ENCODE assay signal across 23 cellular contexts in genomic region chr10:125916977-125917376, GRCh38. TPM values are rescaled to one million over a fixed set of nuclear protein-coding genes. Genes with fewer than 3 reads are reported as not detected.
"Had no signal": no experiment of that assay in that cellular context is flagged by ENCODE, and none has a peak within 500 bp of the region (broad histone marks: within the 10 kb centered on the region; RNA-seq: fewer than 3 reads in every experiment).

No MANE protein-coding gene starts in this region.

- H3K9me3 ChIP-seq: esophagus muscularis mucosa, gastrocnemius medialis, heart right ventricle, psoas muscle, testis, tibial nerve had no signal

- DNase-seq: cortex of kidney; dorsolateral prefrontal cortex; effector CD8-positive, alpha-beta T cell; gastrocnemius medialis; heart right ventricle; kidney; mesendoderm; naive thymus-derived CD4-positive, alpha-beta T cell; nephron progenitor cell; psoas muscle; retina; spleen; stimulated activated CD4-positive, alpha-beta T cell treated with anti-CD3 and anti-CD28 coated beads, Interleukin-15, amount 100 ng/mL, for 24 hours; stimulated activated CD4-positive, alpha-beta T cell treated with anti-CD3 and anti-CD28 coated beads, Interleukin-1b, Interleukin-23, amount 100 ng/mL, for 48 hours; stimulated activated CD4-positive, alpha-beta T cell treated with anti-CD3 and anti-CD28 coated beads, Interleukin-4, amount 100 ng/mL, for 24 hours; stimulated activated naive CD8-positive, alpha-beta T cell treated with anti-CD3 and anti-CD28 coated beads, Interleukin-15, amount 100 ng/mL, for 72 hours; testis had no signal

- H3K27me3 ChIP-seq: dorsolateral prefrontal cortex, esophagus muscularis mucosa, gastrocnemius medialis, heart right ventricle, spleen, testis, tibial nerve had no signal

- H3K36me3 ChIP-seq: esophagus muscularis mucosa, gastrocnemius medialis, heart right ventricle, spleen, tibial nerve had no signal

- ATAC-seq: gastrocnemius medialis; naive thymus-derived CD4-positive, alpha-beta T cell; psoas muscle; sciatic nerve; stimulated activated naive CD8-positive, alpha-beta T cell treated with anti-CD3 and anti-CD28 coated beads, Interleukin-15, amount 100 ng/mL, for 72 hours had no signal

- H3K4me1 ChIP-seq: esophagus muscularis mucosa, gastrocnemius medialis, psoas muscle, spleen, testis, tibial nerve had no signal

- H3K4me3 ChIP-seq: dorsolateral prefrontal cortex, esophagus muscularis mucosa, gastrocnemius medialis, heart right ventricle, psoas muscle, spleen, testis, tibial nerve had no signal

- H3K27ac ChIP-seq: dorsolateral prefrontal cortex, esophagus muscularis mucosa, gastrocnemius medialis, heart right ventricle, psoas muscle, spleen, testis, tibial nerve had no signal

- FAIRE-seq: kidney, urothelium cell line had no signal

RNA-seq across cellular contexts. Expression of gene FANK1, which starts 20.6 kb away (rescaled TPM):
- total RNA-seq: skeletal muscle tissue had no signal
- polyA plus RNA-seq: liver; naive thymus-derived CD4-positive, alpha-beta T cell had no signal
